10 cellular contexts compared by ENCODE assay signal in the genomic region with DNA sequence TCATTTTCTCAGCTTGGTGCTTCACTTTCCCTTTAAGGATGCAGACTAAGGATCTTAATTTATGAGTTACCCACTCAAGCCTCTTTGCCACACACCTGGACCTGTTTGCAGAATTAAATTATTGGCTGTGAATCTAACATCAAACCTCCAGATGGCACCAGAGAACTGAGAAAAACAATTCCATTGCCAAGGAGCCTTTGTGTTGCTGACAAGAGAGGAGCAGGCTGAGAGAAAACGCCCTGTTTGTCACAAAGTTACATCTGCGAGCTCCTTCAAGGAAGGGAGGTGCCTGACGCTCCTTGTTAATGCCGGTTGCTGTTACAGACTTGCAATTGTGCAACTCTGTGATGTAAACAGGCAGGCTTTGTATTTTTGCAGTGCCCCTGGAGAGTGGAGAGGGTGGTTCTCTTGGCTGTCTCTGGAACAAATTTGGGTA. TPM values are rescaled to one million over a fixed set of nuclear protein-coding genes. Genes with fewer than 3 reads are reported as not detected.
DNase-seq lines count a peak whose midpoint lies in the region; FAIRE-seq and TF ChIP-seq lines count a peak whose summit lies in the region.
"Had no signal": no experiment of that assay in that cellular context is flagged by ENCODE, and none has a peak within 500 bp of the region (broad histone marks: within the 10 kb centered on the region; RNA-seq: fewer than 3 reads in every experiment).

No MANE protein-coding gene starts in this region.

- H3K79me2 ChIP-seq in Karpas-422 (ENCODE audit: low read length) = no peaks in the 10 kb centered on the region
- no peaks in the 10 kb centered on the region for H3K79me2 ChIP-seq in OCI-LY3 (ENCODE audit: low read length)

- no peak overlapping the region for H3K9ac ChIP-seq in Karpas-422 (ENCODE audit: low read length)
- H3K9ac ChIP-seq in OCI-LY3 (ENCODE audit: low read length) = no peak overlapping the region
- H3K9ac ChIP-seq in kidney (ENCODE audit: low read length in 2 of 2) = no peak overlapping the region

- intact Hi-C loops in kidney (cut with DNase I) = no loop called here

- H3K9me2 ChIP-seq in Karpas-422 (replicated peaks; ENCODE audit: insufficient read depth, low read length) = no peaks in the 10 kb centered on the region

- no peaks in the 10 kb centered on the region for H4K20me1 ChIP-seq in Karpas-422 (ENCODE audit: insufficient read depth, low read depth, low read length)
- H4K20me1 ChIP-seq in OCI-LY3 (ENCODE audit: insufficient read depth, low read length) = no peaks in the 10 kb centered on the region

- H3K36me3 ChIP-seq in Karpas-422 (ENCODE audit: insufficient read depth, low read length) (no peaks in the 10 kb centered on the region), OCI-LY3 (replicated peaks; ENCODE audit: low read depth, low read length) (no peaks in the 10 kb centered on the region), kidney (ENCODE audit: control insufficient read depth in 1 of 2, insufficient read depth in 2 of 2, low read length in 2 of 2) (no peaks in the 10 kb centered on the region), suprapubic skin (no peaks in the 10 kb centered on the region)

- H3K9me3 ChIP-seq in Karpas-422 (ENCODE audit: low read length) (no peaks in the 10 kb centered on the region), OCI-LY3 (ENCODE audit: insufficient read depth, low read length) (no peaks in the 10 kb centered on the region), kidney (ENCODE audit: control insufficient read depth in 1 of 2, low read length in 2 of 2) (no peaks in the 10 kb centered on the region), suprapubic skin (no peaks in the 10 kb centered on the region)

- peak; percentile 68 for DNase-seq in SIG-M5 treated with dmso at 0.1 percent for 504 hours (lab: John Stamatoyannopoulos, UW; ENCODE audit: unreplicated experiment)
- no peak for DNase-seq in SIG-M5 (lab: John Stamatoyannopoulos, UW)
- DNase-seq in Karpas-422 = peak; percentile 82
- DNase-seq in cerebellar cortex (ENCODE audit: low spot score) = peak; percentile 88
- no peak for DNase-seq in kidney
- DNase-seq in suprapubic skin (ENCODE audit: low spot score in 2 of 2) = peak; percentile 77 to 84
- DNase-seq in OCI-M2 (lab: John Stamatoyannopoulos, UW; ENCODE audit: unreplicated experiment) = no peak

- TF ChIP-seq EP300 in suprapubic skin (IDR thresholded peaks at IDR 0.05) = no peak

- peak; percentile 70 for TF ChIP-seq CTCF in OCI-LY3 (IDR thresholded peaks at IDR 0.05; ENCODE audit: low read depth, low read length)
- peak; percentile 46 for TF ChIP-seq CTCF in kidney (IDR thresholded peaks at IDR 0.05; ENCODE audit: borderline replicate concordance, extremely low read depth, insufficient read depth)
- peak; percentile 19 to 51 for TF ChIP-seq CTCF in suprapubic skin (IDR thresholded peaks at IDR 0.05)

- no peak for FAIRE-seq in kidney (lab: Jason Lieb, UNC)

- WGBS in suprapubic skin = 0% methylated on average over 4 of the region's 4 CpGs

- TF ChIP-seq POLR2A in suprapubic skin (IDR thresholded peaks at IDR 0.05) = no peak

- no peak overlapping the region for H2AFZ ChIP-seq in Karpas-422 (ENCODE audit: low read length)
- no peak overlapping the region for H2AFZ ChIP-seq in OCI-LY3 (ENCODE audit: low read depth, low read length)

- H3K4me1 ChIP-seq in Karpas-422 (ENCODE audit: low read length) (no peaks in the 10 kb centered on the region), OCI-LY3 (ENCODE audit: low read length) (no peaks in the 10 kb centered on the region), kidney (ENCODE audit: control insufficient read depth in 1 of 2, insufficient read depth in 1 of 2, low read depth in 1 of 2, low read length in 2 of 2) (no peaks in the 10 kb centered on the region), suprapubic skin (peaks cover 15% of the 10 kb centered on the region)

- H3K4me3 ChIP-seq in Karpas-422 (ENCODE audit: low read length) (no peak overlapping the region), OCI-LY3 (ENCODE audit: low read length) (no peak overlapping the region), kidney (ENCODE audit: low read length in 2 of 2) (no peak overlapping the region), suprapubic skin (no peak overlapping the region)

- H3K27me3 ChIP-seq in Karpas-422 (ENCODE audit: low read length) (no peaks in the 10 kb centered on the region), OCI-LY3 (ENCODE audit: low read depth, low read length) (peaks cover 63% of the 10 kb centered on the region), suprapubic skin (peaks cover 3% of the 10 kb centered on the region)

- H3K4me2 ChIP-seq in Karpas-422 (ENCODE audit: low read depth, low read length, poor library complexity, severe bottlenecking) = no peak overlapping the region
- H3K4me2 ChIP-seq in OCI-LY3 (ENCODE audit: low read length) = no peak overlapping the region

- H3K27ac ChIP-seq in Karpas-422 (ENCODE audit: low read length) (no peak overlapping the region), OCI-LY3 (ENCODE audit: low read length) (no peak overlapping the region), kidney (ENCODE audit: low read depth in 2 of 2, low read length in 2 of 2) (no peak overlapping the region), suprapubic skin (no peak overlapping the region)

RNA-seq across cellular contexts. Expression of a gene that starts 36.3 kb away (rescaled TPM):
- not detected in 2 replicates for total RNA-seq in Karpas-422 (2014; rRNA removed; shearing (Covaris generic); ENCODE audit: low replicate concordance)
- total RNA-seq in kidney (not detected), suprapubic skin (under 1 TPM in 1 of 4 donors, not detected in 3; 0.16 TPM)
- not detected for polyA plus RNA-seq in kidney (ENCODE audit: insufficient read depth, low read depth, low replicate concordance)
- total RNA-seq: activated naive CD4-positive, alpha-beta T cell treated with anti-CD3 and anti-CD28 coated beads, Interleukin-2, amount 50 U/mL, for 72 hours; subcutaneous adipose tissue had no signal

Comparison
In these comparisons a context has a peak if more than half of its experiments do, and no peak if none do; other contexts are left out.
1. DNase-seq: peak in SIG-M5 treated with dmso at 0.1 percent for 504 hours (single experiment), Karpas-422 (single experiment), cerebellar cortex (single experiment) and suprapubic skin (2 of 2); none in SIG-M5 (single experiment), kidney (single experiment) and OCI-M2 (single experiment).
2. Peak in every context shown above with its lines, with median percentiles within 50 percentile points of each other: CTCF ChIP-seq.